ENCODE assay signal across 10 cellular contexts in genomic region chr11:82969811-82970210, GRCh38.
A peak's percentile ranks its signal among the peaks of the same experiment; 100 is the strongest.
DNase-seq lines count a peak whose midpoint lies in the region; ATAC-seq and TF ChIP-seq lines count a peak whose summit lies in the region.
"Had no signal": no experiment of that assay in that cellular context is flagged by ENCODE, and none has a peak within 500 bp of the region (broad histone marks: within the 10 kb centered on the region; RNA-seq: fewer than 3 reads in every experiment).

No MANE protein-coding gene starts in this region.

- peak overlapping the region; percentile 25 for H3K4me3 Mint-ChIP-seq in activated naive CD8-positive, alpha-beta T cell treated with anti-CD3 and anti-CD28 coated beads for 36 hours
- no peak overlapping the region for H3K4me3 Mint-ChIP-seq in endothelial cell (ENCODE audit: unreplicated experiment)
- H3K4me3 Mint-ChIP-seq: T-helper 2 cell treated with Interferon-gamma antibody and Interleukin-4, amounts not matched to agents 5 μg/mL and 100 μg/mL, for 36 hours had no signal

- ATAC-seq in GM18517 (IDR thresholded peaks at IDR 0.05; ENCODE audit: unreplicated experiment) (peak; percentile 95), GM21367 (IDR thresholded peaks at IDR 0.05; ENCODE audit: unreplicated experiment) (peak; percentile 97), HG03095 (IDR thresholded peaks at IDR 0.05; ENCODE audit: unreplicated experiment) (peak; percentile 99)

- peaks cover 50% of the 10 kb centered on the region for H3K4me1 Mint-ChIP-seq in activated naive CD8-positive, alpha-beta T cell treated with anti-CD3 and anti-CD28 coated beads for 36 hours
- H3K4me1 Mint-ChIP-seq in endothelial cell (ENCODE audit: unreplicated experiment), result no peaks in the 10 kb centered on the region

- H3K36me3 Mint-ChIP-seq in activated naive CD8-positive, alpha-beta T cell treated with anti-CD3 and anti-CD28 coated beads for 36 hours, result peaks cover 17% of the 10 kb centered on the region
- no peaks in the 10 kb centered on the region for H3K36me3 Mint-ChIP-seq in endothelial cell (ENCODE audit: low read depth, unreplicated experiment)

- no peak for TF ChIP-seq CTCF in endothelial cell (IDR thresholded peaks at IDR 0.05; ENCODE audit: unreplicated experiment)

- H3K9me3 Mint-ChIP-seq in activated naive CD8-positive, alpha-beta T cell treated with anti-CD3 and anti-CD28 coated beads for 36 hours, result peaks cover 6% of the 10 kb centered on the region
- no peaks in the 10 kb centered on the region for H3K9me3 Mint-ChIP-seq in endothelial cell (ENCODE audit: unreplicated experiment)
- H3K9me3 Mint-ChIP-seq: T-helper 2 cell treated with Interferon-gamma antibody and Interleukin-4, amounts not matched to agents 5 μg/mL and 100 μg/mL, for 36 hours had no signal

- H3K27me3 Mint-ChIP-seq in activated naive CD8-positive, alpha-beta T cell treated with anti-CD3 and anti-CD28 coated beads for 36 hours, result no peaks in the 10 kb centered on the region
- no peaks in the 10 kb centered on the region for H3K27me3 Mint-ChIP-seq in endothelial cell (ENCODE audit: unreplicated experiment)

- peak overlapping the region; percentile 76 for H3K27ac Mint-ChIP-seq in activated naive CD8-positive, alpha-beta T cell treated with anti-CD3 and anti-CD28 coated beads for 36 hours
- H3K27ac Mint-ChIP-seq in endothelial cell (ENCODE audit: unreplicated experiment), result no peak overlapping the region
- H3K27ac Mint-ChIP-seq: T-helper 2 cell treated with Interferon-gamma antibody and Interleukin-4, amounts not matched to agents 5 μg/mL and 100 μg/mL, for 36 hours had no signal

- no peak for DNase-seq in activated naive CD8-positive, alpha-beta T cell treated with anti-CD3 and anti-CD28 coated beads for 36 hours
- DNase-seq in HuH-7 (ENCODE audit: low spot score) (no peak), 8988T (no peak), endothelial cell (ENCODE audit: low spot score) (no peak), NCI-H526 (lab: John Stamatoyannopoulos, UW) (no peak)
- DNase-seq: DMS53 had no signal
